ENCODE assay signal across 8 cellular contexts in genomic region chr5:75611324-75612210, GRCh38. TPM values are rescaled to one million over a fixed set of nuclear protein-coding genes. Genes with fewer than 3 reads are reported as not detected.
DNase-seq lines count a peak whose midpoint lies in the region; ATAC-seq, FAIRE-seq and TF ChIP-seq lines count a peak whose summit lies in the region.

Gene ANKDD1B, plus strand, starts transcription at chr5:75611453. Its CDS starts 182 bp downstream, at chr5:75611635.

- peaks cover 16% of the 10 kb centered on the region for H3K4me1 Mint-ChIP-seq in chondrocyte (ENCODE audit: low read depth)
- peaks cover 11% of the 10 kb centered on the region for H3K4me1 Mint-ChIP-seq in stimulated activated memory B cell treated with anti-CD40 and anti-IgM and Interleukin-4, amounts not matched to agents 10 μg/mL and 1 μg/mL and 100 μg/mL, for 72 hours

- in situ Hi-C loops in ACHN (cut with HindIII; ENCODE audit: low pct_ligation_motif_present, low pct_unique_long_range_greater_than_20kb, low sequenced_read_pairs) = no loop called here

- H3K36me3 Mint-ChIP-seq in chondrocyte (ENCODE audit: low read depth) = peaks cover 2% of the 10 kb centered on the region
- peaks cover 4% of the 10 kb centered on the region for H3K36me3 Mint-ChIP-seq in stimulated activated memory B cell treated with anti-CD40 and anti-IgM and Interleukin-4, amounts not matched to agents 10 μg/mL and 1 μg/mL and 100 μg/mL, for 72 hours

- no peaks in the 10 kb centered on the region for H3K27me3 Mint-ChIP-seq in chondrocyte (ENCODE audit: low read depth)
- H3K27me3 Mint-ChIP-seq in stimulated activated memory B cell treated with anti-CD40 and anti-IgM and Interleukin-4, amounts not matched to agents 10 μg/mL and 1 μg/mL and 100 μg/mL, for 72 hours = peaks cover 17% of the 10 kb centered on the region

- no peaks in the 10 kb centered on the region for H3K9me3 Mint-ChIP-seq in chondrocyte (ENCODE audit: low read depth)
- no peaks in the 10 kb centered on the region for H3K9me3 Mint-ChIP-seq in stimulated activated memory B cell treated with anti-CD40 and anti-IgM and Interleukin-4, amounts not matched to agents 10 μg/mL and 1 μg/mL and 100 μg/mL, for 72 hours

- peak within 1 kb of the TSS; percentile 74 for H3K4me3 Mint-ChIP-seq in chondrocyte (ENCODE audit: unreplicated experiment)
- H3K4me3 Mint-ChIP-seq in stimulated activated memory B cell treated with anti-CD40 and anti-IgM and Interleukin-4, amounts not matched to agents 10 μg/mL and 1 μg/mL and 100 μg/mL, for 72 hours = peak within 1 kb of the TSS; percentile 53

- no peak for TF ChIP-seq CTCF in chondrocyte (IDR thresholded peaks at IDR 0.05)

- DNase-seq in ACHN = peak; percentile 29
- peak; percentile 13 for DNase-seq in HCEC 1CT
- peak; percentile 90 for DNase-seq in chondrocyte (ENCODE audit: low spot score)
- DNase-seq in left kidney (ENCODE audit: low read depth, low spot score) = peak; percentile 77
- DNase-seq in OCI-M2 (lab: John Stamatoyannopoulos, UW; ENCODE audit: unreplicated experiment) = no peak
- no peak for DNase-seq in RCC 7860 (ENCODE audit: low spot score)

- ATAC-seq in stimulated activated memory B cell treated with anti-CD40 and anti-IgM and Interleukin-4, amounts not matched to agents 10 μg/mL and 1 μg/mL and 100 μg/mL, for 72 hours = no peak
- ATAC-seq in HG03469 (IDR thresholded peaks at IDR 0.05; ENCODE audit: unreplicated experiment) = no peak

- FAIRE-seq in RCC 7860 (lab: Jason Lieb, UNC) = no peak

- peak within 1 kb of the TSS; percentile 62 for H3K27ac Mint-ChIP-seq in chondrocyte (ENCODE audit: unreplicated experiment)
- H3K27ac Mint-ChIP-seq in stimulated activated memory B cell treated with anti-CD40 and anti-IgM and Interleukin-4, amounts not matched to agents 10 μg/mL and 1 μg/mL and 100 μg/mL, for 72 hours = no peak within 1 kb of the TSS

RNA-seq across cellular contexts. Expression of gene ANKDD1B, which starts in this region (rescaled TPM):
- 0.42 to 1.2 TPM (median 0.72 TPM) in 3 replicates for total RNA-seq in chondrocyte

Comparison
In these comparisons a context has a peak if more than half of its experiments do, and no peak if none do; other contexts are left out.
1. DNase-seq: peak in ACHN (single experiment), HCEC 1CT (single experiment), chondrocyte (single experiment) and left kidney (single experiment); none in OCI-M2 (single experiment) and RCC 7860 (single experiment).